ENCODE assay signal across 1 cellular context in genomic region chr1:230109871-230110667, GRCh38.
TF ChIP-seq lines count a peak whose summit lies in the region.

No MANE protein-coding gene starts in this region.

TF ChIP-seq in WTC11, 78 proteins besides CTCF, POLR2A, EP300 and RAD21 (continued from another document):
- TF ChIP-seq, protein P1, sequence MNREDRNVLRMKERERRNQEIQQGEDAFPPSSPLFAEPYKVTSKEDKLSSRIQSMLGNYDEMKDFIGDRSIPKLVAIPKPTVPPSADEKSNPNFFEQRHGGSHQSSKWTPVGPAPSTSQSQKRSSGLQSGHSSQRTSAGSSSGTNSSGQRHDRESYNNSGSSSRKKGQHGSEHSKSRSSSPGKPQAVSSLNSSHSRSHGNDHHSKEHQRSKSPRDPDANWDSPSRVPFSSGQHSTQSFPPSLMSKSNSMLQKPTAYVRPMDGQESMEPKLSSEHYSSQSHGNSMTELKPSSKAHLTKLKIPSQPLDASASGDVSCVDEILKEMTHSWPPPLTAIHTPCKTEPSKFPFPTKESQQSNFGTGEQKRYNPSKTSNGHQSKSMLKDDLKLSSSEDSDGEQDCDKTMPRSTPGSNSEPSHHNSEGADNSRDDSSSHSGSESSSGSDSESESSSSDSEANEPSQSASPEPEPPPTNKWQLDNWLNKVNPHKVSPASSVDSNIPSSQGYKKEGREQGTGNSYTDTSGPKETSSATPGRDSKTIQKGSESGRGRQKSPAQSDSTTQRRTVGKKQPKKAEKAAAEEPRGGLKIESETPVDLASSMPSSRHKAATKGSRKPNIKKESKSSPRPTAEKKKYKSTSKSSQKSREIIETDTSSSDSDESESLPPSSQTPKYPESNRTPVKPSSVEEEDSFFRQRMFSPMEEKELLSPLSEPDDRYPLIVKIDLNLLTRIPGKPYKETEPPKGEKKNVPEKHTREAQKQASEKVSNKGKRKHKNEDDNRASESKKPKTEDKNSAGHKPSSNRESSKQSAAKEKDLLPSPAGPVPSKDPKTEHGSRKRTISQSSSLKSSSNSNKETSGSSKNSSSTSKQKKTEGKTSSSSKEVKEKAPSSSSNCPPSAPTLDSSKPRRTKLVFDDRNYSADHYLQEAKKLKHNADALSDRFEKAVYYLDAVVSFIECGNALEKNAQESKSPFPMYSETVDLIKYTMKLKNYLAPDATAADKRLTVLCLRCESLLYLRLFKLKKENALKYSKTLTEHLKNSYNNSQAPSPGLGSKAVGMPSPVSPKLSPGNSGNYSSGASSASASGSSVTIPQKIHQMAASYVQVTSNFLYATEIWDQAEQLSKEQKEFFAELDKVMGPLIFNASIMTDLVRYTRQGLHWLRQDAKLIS (CRISPR knock-in tag; IDR thresholded peaks at IDR 0.05; ENCODE audit: borderline replicate concordance) = no peak
- no peak for TF ChIP-seq MYBL2 (CRISPR knock-in tag; IDR thresholded peaks at IDR 0.05)
- TF ChIP-seq AR (CRISPR knock-in tag; IDR thresholded peaks at IDR 0.05) = no peak
